In the genomic region with DNA sequence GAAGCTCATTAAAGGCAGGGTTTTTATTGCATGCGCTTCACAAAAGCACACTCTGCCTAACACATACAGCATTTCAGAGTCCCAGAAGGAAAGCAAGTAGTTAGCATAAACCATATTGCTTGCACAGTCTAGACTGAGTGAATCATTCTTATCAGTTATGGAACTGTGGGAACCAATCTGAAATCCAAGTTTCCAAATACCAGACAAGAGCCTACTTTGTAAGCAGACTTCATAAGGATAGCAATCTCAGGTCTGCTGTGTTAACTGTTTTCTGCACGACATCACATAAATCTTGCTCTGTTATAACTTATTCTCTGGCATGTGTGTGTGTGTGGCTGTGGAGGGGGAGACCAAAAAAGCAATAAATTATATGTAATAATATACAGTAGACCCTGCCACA, we compare ENCODE assay signal across 25 cellular contexts.
DNase-seq lines count a peak whose midpoint lies in the region; ATAC-seq and TF ChIP-seq lines count a peak whose summit lies in the region.
"Had no signal": no experiment of that assay in that cellular context is flagged by ENCODE, and none has a peak within 500 bp of the region (broad histone marks: within the 10 kb centered on the region; RNA-seq: fewer than 3 reads in every experiment).

No MANE protein-coding gene starts in this region.

- H3K27me3 ChIP-seq in Caco-2 (replicated peaks; ENCODE audit: control insufficient read depth, insufficient read depth, low read length) = no peaks in the 10 kb centered on the region
- no peaks in the 10 kb centered on the region for H3K27me3 ChIP-seq in upper lobe of right lung
- H3K27me3 ChIP-seq: ascending aorta, transverse colon had no signal

- ATAC-seq in HG03045 (IDR thresholded peaks at IDR 0.05; ENCODE audit: unreplicated experiment) (no peak), upper lobe of right lung (no peak)
- ATAC-seq: GM23338, Panc1, right cardiac atrium, T-helper 17 cell had no signal

- no TSS peak for BruUV-seq in Caco-2 (replicated peaks; lab: Mats Ljungman, UMichigan)

- DNase-seq in Caco-2 = no peak
- DNase-seq in NCI-H1105 treated with DMSO at 0.1 percent for 48 hours (lab: John Stamatoyannopoulos, UW) = peak; percentile 58
- DNase-seq in amniotic epithelial cell (ENCODE audit: low read depth) = peak; percentile 2
- DNase-seq in mesothelial cell of epicardium (ENCODE audit: low spot score in 2 of 2, unreplicated experiment in 2 of 2) = no peak
- DNase-seq in SW 1271 (lab: John Stamatoyannopoulos, UW) = no peak
- DNase-seq in upper lobe of right lung = no peak
- DNase-seq: activated CD4-positive, CD25-positive, alpha-beta regulatory T cell treated with anti-CD3 and anti-CD28 coated beads, Interleukin-2, amount 50 U/mL, for 72 hours; activated effector memory CD4-positive, alpha-beta T cell treated with Interleukin-2 at 50 U/mL for 16 hours; activated naive CD8-positive, alpha-beta T cell treated with anti-CD3 and anti-CD28 coated beads for 36 hours; activated T-cell treated with anti-CD3 and anti-CD28 coated beads for 4 hours; cerebellar nuclear complex; islet precursor cell; right cardiac atrium; SIG-M5; stimulated activated CD4-positive, alpha-beta T cell treated with anti-CD3 and anti-CD28 coated beads, Interleukin-2, amount 100 ng/mL, for 48 hours; T-helper 17 cell; transverse colon had no signal

- H3K36me3 Mint-ChIP-seq in Caco-2 (ENCODE audit: insufficient read depth, unreplicated experiment) (no peaks in the 10 kb centered on the region), mesothelial cell of epicardium (no peaks in the 10 kb centered on the region)
- H3K36me3 Mint-ChIP-seq: activated naive CD8-positive, alpha-beta T cell treated with anti-CD3 and anti-CD28 coated beads for 36 hours had no signal

- H3K27ac Mint-ChIP-seq in Caco-2 (ENCODE audit: unreplicated experiment) (peak overlapping the region; percentile 45), mesothelial cell of epicardium (peak overlapping the region; percentile 90)
- H3K27ac Mint-ChIP-seq: activated naive CD8-positive, alpha-beta T cell treated with anti-CD3 and anti-CD28 coated beads for 36 hours; GM23338; T-helper 17 cell had no signal

- no peak overlapping the region for H3K4me3 ChIP-seq in Caco-2 (ENCODE audit: low read depth, low read length)
- H3K4me3 ChIP-seq in upper lobe of right lung = no peak overlapping the region
- H3K4me3 ChIP-seq: ascending aorta, GM23338, transverse colon had no signal

- POLR2A ChIA-PET in Caco-2 (lab: Charles Lee) = no interaction called here

- intact Hi-C loops in Caco-2 (cut with micrococcal nuclease; ENCODE audit: unreplicated experiment) (loop anchor here (5.0 kb wide), 1 partner anchor 125 kb away; no protein-coding TSS in a partner anchor), upper lobe of right lung (cut with DNase I) (no loop called here)

- TF ChIP-seq CTCF in Caco-2 (IDR thresholded peaks at IDR 0.05; ENCODE audit: insufficient read depth in 1 of 2, low read depth in 1 of 2, low read length in 1 of 2, severe bottlenecking in 1 of 2, unreplicated experiment in 1 of 2) (no peak), mesothelial cell of epicardium (IDR thresholded peaks at IDR 0.05; ENCODE audit: unreplicated experiment) (no peak), upper lobe of right lung (IDR thresholded peaks at IDR 0.05) (no peak)

- H3K4me1 ChIP-seq in Caco-2 (peaks cover 16% of the 10 kb centered on the region), upper lobe of right lung (no peaks in the 10 kb centered on the region)
- H3K4me1 ChIP-seq: ascending aorta, parathyroid adenoma, transverse colon had no signal

- H3K27me3 Mint-ChIP-seq in Caco-2 (ENCODE audit: insufficient read depth, unreplicated experiment) (no peaks in the 10 kb centered on the region), mesothelial cell of epicardium (ENCODE audit: low read depth) (no peaks in the 10 kb centered on the region)
- H3K27me3 Mint-ChIP-seq: activated naive CD8-positive, alpha-beta T cell treated with anti-CD3 and anti-CD28 coated beads for 36 hours; T-helper 17 cell had no signal

- H3K36me3 ChIP-seq in Caco-2 (ENCODE audit: control insufficient read depth, insufficient read depth, low read length) = no peaks in the 10 kb centered on the region
- H3K36me3 ChIP-seq in upper lobe of right lung = no peaks in the 10 kb centered on the region
- H3K36me3 ChIP-seq: ascending aorta, transverse colon had no signal

- H3K4me3 Mint-ChIP-seq in Caco-2 (ENCODE audit: unreplicated experiment) = no peak overlapping the region
- H3K4me3 Mint-ChIP-seq in mesothelial cell of epicardium = no peak overlapping the region
- H3K4me3 Mint-ChIP-seq: activated naive CD8-positive, alpha-beta T cell treated with anti-CD3 and anti-CD28 coated beads for 36 hours; GM23338; neural crest cell; T-helper 17 cell had no signal

- no peak overlapping the region for H3K27ac ChIP-seq in upper lobe of right lung
- H3K27ac ChIP-seq: ascending aorta, C4-2B, HL-60, parathyroid adenoma, transverse colon had no signal

- H3K4me1 Mint-ChIP-seq in Caco-2 (ENCODE audit: low read depth, unreplicated experiment) (peaks cover 21% of the 10 kb centered on the region), mesothelial cell of epicardium (peaks cover 26% of the 10 kb centered on the region)
- H3K4me1 Mint-ChIP-seq: activated naive CD8-positive, alpha-beta T cell treated with anti-CD3 and anti-CD28 coated beads for 36 hours; GM23338; neural crest cell; T-helper 17 cell had no signal

- H3K9me3 ChIP-seq in Caco-2 (0 out of 2 replicates have a peak, but pooled peaks cover 3% of the 10 kb centered on the region), upper lobe of right lung (no peaks in the 10 kb centered on the region)
- H3K9me3 ChIP-seq: ascending aorta, transverse colon had no signal

- H3K9me3 Mint-ChIP-seq in Caco-2 (ENCODE audit: unreplicated experiment) = no peaks in the 10 kb centered on the region
- H3K9me3 Mint-ChIP-seq in mesothelial cell of epicardium = peaks cover 8% of the 10 kb centered on the region
- H3K9me3 Mint-ChIP-seq: GM23338 had no signal

- CTCF ChIA-PET in Caco-2 (lab: Charles Lee) = no interaction called here

Comparison
In these comparisons a context has a peak if more than half of its experiments do, and no peak if none do; other contexts are left out.
1. DNase-seq: peak in NCI-H1105 treated with DMSO at 0.1 percent for 48 hours (single experiment) and amniotic epithelial cell (single experiment); none in Caco-2 (0 of 2), mesothelial cell of epicardium (0 of 2), SW 1271 (0 of 2) and upper lobe of right lung (single experiment).